ENCODE assay signal across 16 cellular contexts in genomic region chr12:10672231-10672868, GRCh38. TPM values are rescaled to one million over a fixed set of nuclear protein-coding genes. Genes with fewer than 3 reads are reported as not detected.
DNase-seq lines count a peak whose midpoint lies in the region; ATAC-seq and TF ChIP-seq lines count a peak whose summit lies in the region.
"Had no signal": no experiment of that assay in that cellular context is flagged by ENCODE, and none has a peak within 500 bp of the region (broad histone marks: within the 10 kb centered on the region; RNA-seq: fewer than 3 reads in every experiment).

No MANE protein-coding gene starts in this region.

- peaks cover 78% of the 10 kb centered on the region for H3K27me3 Mint-ChIP-seq in activated CD4-positive, alpha-beta T cell treated with anti-CD3 and anti-CD28 coated beads, Interleukin-2, amount 10 ng/mL, durations not matched to agents 7 days and 5 days
- H3K27me3 Mint-ChIP-seq in T-helper 17 cell: peaks cover 27% of the 10 kb centered on the region
- no peaks in the 10 kb centered on the region for H3K27me3 Mint-ChIP-seq in central memory CD8-positive, alpha-beta T cell

- peak overlapping the region; percentile 23 for H3K4me3 ChIP-seq in rectal smooth muscle tissue (ENCODE audit: low read length)
- H3K4me3 ChIP-seq: neural progenitor cell, SJSA1 had no signal

- no peak for TF ChIP-seq CTCF in GM20000 (IDR thresholded peaks at IDR 0.05; ENCODE audit: extremely low read depth, missing control alignments)

- no peak overlapping the region for H3K27ac Mint-ChIP-seq in activated CD4-positive, alpha-beta T cell treated with anti-CD3 and anti-CD28 coated beads, Interleukin-2, amount 10 ng/mL, durations not matched to agents 7 days and 5 days
- H3K27ac Mint-ChIP-seq in T-helper 17 cell: peak overlapping the region; percentile 1
- peak overlapping the region; percentile 93 for H3K27ac Mint-ChIP-seq in central memory CD8-positive, alpha-beta T cell (ENCODE audit: low read depth)
- H3K27ac Mint-ChIP-seq: neural progenitor cell had no signal

- POLR2A ChIA-PET in activated CD4-positive, alpha-beta T cell treated with anti-CD3 and anti-CD28 coated beads, Interleukin-2, amount 10 ng/mL, durations not matched to agents 7 days and 5 days (lab: Charles Lee): no interaction called here

- H3K4me3 Mint-ChIP-seq in activated CD4-positive, alpha-beta T cell treated with anti-CD3 and anti-CD28 coated beads, Interleukin-2, amount 10 ng/mL, durations not matched to agents 7 days and 5 days: no peak overlapping the region
- peak overlapping the region; percentile 33 for H3K4me3 Mint-ChIP-seq in T-helper 17 cell
- peak overlapping the region; percentile 85 for H3K4me3 Mint-ChIP-seq in central memory CD8-positive, alpha-beta T cell

- no peak overlapping the region for H3K9ac ChIP-seq in rectal smooth muscle tissue (ENCODE audit: low read length)
- H3K9ac ChIP-seq: KMS-11, neural progenitor cell had no signal

- peak; percentile 26 for DNase-seq in activated CD4-positive, alpha-beta T cell treated with anti-CD3 and anti-CD28 coated beads, Interleukin-2, amount 10 ng/mL, durations not matched to agents 7 days and 5 days
- DNase-seq in activated CD4-positive, alpha-beta T cell treated with anti-CD3 and anti-CD28 coated beads for 1 hour: no peak
- DNase-seq in T-helper 17 cell (no peak), NCI-H526 (lab: John Stamatoyannopoulos, UW) (no peak), GM20000 (ENCODE audit: low spot score) (no peak)
- peak; percentile 34 to 56 for DNase-seq in central memory CD8-positive, alpha-beta T cell (ENCODE audit: low spot score in 2 of 2)
- DNase-seq: activated CD4-positive, alpha-beta T cell treated with anti-CD3 and anti-CD28 coated beads, Interleukin-2, amount 50 U/mL, for 48 hours; caudate nucleus; NCI-H2227 treated with DMSO at 0.1 percent for 48 hours; spleen; stimulated activated CD8-positive, alpha-beta memory T cell treated with anti-CD3 and anti-CD28 coated beads, Interleukin-4, amount 100 ng/mL, for 48 hours had no signal

- no peaks in the 10 kb centered on the region for H3K4me1 ChIP-seq in rectal smooth muscle tissue (ENCODE audit: control insufficient read depth, insufficient read depth, low read length)
- H3K4me1 ChIP-seq: neural progenitor cell, SJSA1 had no signal

- ATAC-seq in T-helper 17 cell: peak; percentile 32
- ATAC-seq in central memory CD8-positive, alpha-beta T cell (replicated peaks; ENCODE audit: extremely low read depth, poor library complexity, severe bottlenecking): peak; percentile 60
- ATAC-seq in HG03095 (IDR thresholded peaks at IDR 0.05; ENCODE audit: unreplicated experiment): no peak

- CTCF ChIA-PET in activated CD4-positive, alpha-beta T cell treated with anti-CD3 and anti-CD28 coated beads, Interleukin-2, amount 10 ng/mL, durations not matched to agents 7 days and 5 days (lab: Charles Lee): interaction anchor here (0.7 kb wide), 1 partner anchor 463 kb away, joined by 3 read pairs; no protein-coding TSS in a partner anchor

- H3K9me3 ChIP-seq in T-helper 17 cell (ENCODE audit: control insufficient read depth, low read length, poor library complexity, severe bottlenecking): no peaks in the 10 kb centered on the region
- H3K9me3 ChIP-seq: SJSA1, spleen had no signal

- H3K27ac ChIP-seq in rectal smooth muscle tissue (ENCODE audit: low read depth, low read length): no peak overlapping the region
- H3K27ac ChIP-seq: KMS-11, neural progenitor cell, SJSA1 had no signal

- H3K36me3 Mint-ChIP-seq in activated CD4-positive, alpha-beta T cell treated with anti-CD3 and anti-CD28 coated beads, Interleukin-2, amount 10 ng/mL, durations not matched to agents 7 days and 5 days (ENCODE audit: low read depth): no peaks in the 10 kb centered on the region
- peaks cover 2% of the 10 kb centered on the region for H3K36me3 Mint-ChIP-seq in T-helper 17 cell (ENCODE audit: low read depth)
- H3K36me3 Mint-ChIP-seq in central memory CD8-positive, alpha-beta T cell (ENCODE audit: insufficient read depth): peaks cover 17% of the 10 kb centered on the region
- H3K36me3 Mint-ChIP-seq: neural progenitor cell had no signal

- H3K4me1 Mint-ChIP-seq in activated CD4-positive, alpha-beta T cell treated with anti-CD3 and anti-CD28 coated beads, Interleukin-2, amount 10 ng/mL, durations not matched to agents 7 days and 5 days: peaks cover 55% of the 10 kb centered on the region
- peaks cover 29% of the 10 kb centered on the region for H3K4me1 Mint-ChIP-seq in T-helper 17 cell
- H3K4me1 Mint-ChIP-seq in central memory CD8-positive, alpha-beta T cell: peaks cover 69% of the 10 kb centered on the region
- H3K4me1 Mint-ChIP-seq: neural progenitor cell had no signal

- H3K9me3 Mint-ChIP-seq in activated CD4-positive, alpha-beta T cell treated with anti-CD3 and anti-CD28 coated beads, Interleukin-2, amount 10 ng/mL, durations not matched to agents 7 days and 5 days: no peaks in the 10 kb centered on the region
- no peaks in the 10 kb centered on the region for H3K9me3 Mint-ChIP-seq in central memory CD8-positive, alpha-beta T cell
- H3K9me3 Mint-ChIP-seq: neural progenitor cell had no signal

- H3K36me3 ChIP-seq in rectal smooth muscle tissue (ENCODE audit: control insufficient read depth, insufficient read depth, low read length): no peaks in the 10 kb centered on the region
- H3K36me3 ChIP-seq: neural progenitor cell, SJSA1, spleen had no signal

- no peaks in the 10 kb centered on the region for H3K27me3 ChIP-seq in rectal smooth muscle tissue (ENCODE audit: control insufficient read depth, insufficient read depth, low read length)
- H3K27me3 ChIP-seq: SJSA1 had no signal

RNA-seq across cellular contexts. Expression of gene STYK1, which starts 1.5 kb away (rescaled TPM):
- total RNA-seq in activated CD4-positive, alpha-beta T cell treated with anti-CD3 and anti-CD28 coated beads, Interleukin-2, amount 10 ng/mL, durations not matched to agents 7 days and 5 days: under 1 TPM; 0.17 to 0.35 TPM
- not detected for total RNA-seq in T-helper 17 cell

RNA-seq across cellular contexts. Expression of gene YBX3, which starts 50.8 kb away (rescaled TPM):
- 10 to 100 TPM; 27.1 to 31.4 TPM for total RNA-seq in activated CD4-positive, alpha-beta T cell treated with anti-CD3 and anti-CD28 coated beads, Interleukin-2, amount 10 ng/mL, durations not matched to agents 7 days and 5 days
- total RNA-seq in T-helper 17 cell: 10 to 100 TPM; 52.4 to 60.4 TPM

RNA-seq across cellular contexts. Expression of gene MAGOHB, which starts 58.9 kb away (rescaled TPM):
- 10 to 100 TPM; 49.2 to 51.3 TPM for total RNA-seq in activated CD4-positive, alpha-beta T cell treated with anti-CD3 and anti-CD28 coated beads, Interleukin-2, amount 10 ng/mL, durations not matched to agents 7 days and 5 days
- 10 to 100 TPM; 10.6 to 11.1 TPM for total RNA-seq in T-helper 17 cell

Comparison
In these comparisons a context has a peak if more than half of its experiments do, and no peak if none do; other contexts are left out.
1. DNase-seq: peak in activated CD4-positive, alpha-beta T cell treated with anti-CD3 and anti-CD28 coated beads, Interleukin-2, amount 10 ng/mL, durations not matched to agents 7 days and 5 days (single experiment) and central memory CD8-positive, alpha-beta T cell (2 of 2); none in activated CD4-positive, alpha-beta T cell treated with anti-CD3 and anti-CD28 coated beads for 1 hour (single experiment), T-helper 17 cell (0 of 3), NCI-H526 (0 of 2) and GM20000 (single experiment).
2. RNA of gene MAGOHB, which starts 58.9 kb away (total RNA-seq): 49.2 to 51.3 TPM in activated CD4-positive, alpha-beta T cell treated with anti-CD3 and anti-CD28 coated beads, Interleukin-2, amount 10 ng/mL, durations not matched to agents 7 days and 5 days; 10.6 to 11.1 TPM in T-helper 17 cell; every median in the first group is over 4 times any median in the second.